9 cellular contexts compared by ENCODE assay signal in the genomic region with DNA sequence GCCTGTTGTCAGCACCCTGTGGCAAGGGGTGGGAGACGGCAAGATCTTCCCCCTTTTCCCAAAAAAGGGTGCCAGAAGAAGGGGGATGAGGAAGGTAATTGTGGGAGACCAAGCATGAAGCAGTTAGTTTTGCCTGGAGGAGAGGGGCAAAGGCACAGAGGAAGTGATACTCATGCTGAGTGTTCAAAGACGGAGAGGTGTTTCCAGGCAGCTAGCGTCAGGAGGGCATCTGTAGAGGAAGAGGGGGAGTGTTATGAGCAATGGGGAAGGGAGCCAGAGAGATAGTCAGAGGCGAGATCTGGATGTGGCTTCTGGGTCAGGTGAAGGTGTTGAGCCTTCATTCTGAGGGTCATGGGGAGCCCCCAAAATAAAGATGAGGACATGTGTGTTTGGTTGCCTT. TPM values are rescaled to one million over a fixed set of nuclear protein-coding genes. Genes with fewer than 3 reads are reported as not detected.
DNase-seq lines count a peak whose midpoint lies in the region; ATAC-seq and TF ChIP-seq lines count a peak whose summit lies in the region.
"Had no signal": no experiment of that assay in that cellular context is flagged by ENCODE, and none has a peak within 500 bp of the region (broad histone marks: within the 10 kb centered on the region; RNA-seq: fewer than 3 reads in every experiment).

No MANE protein-coding gene starts in this region.

- H3K4me1 Mint-ChIP-seq in activated B cell treated with CpG ODN at 0.5 μM for 24 hours (peaks cover 85% of the 10 kb centered on the region), type B pancreatic cell (ENCODE audit: unreplicated experiment) (peaks cover 4% of the 10 kb centered on the region)
- H3K4me1 Mint-ChIP-seq in naive thymus-derived CD4-positive, alpha-beta T cell: peaks cover 24 to 79% (median 34%) of the 10 kb centered on the region in 7 donors

- H3K9ac ChIP-seq in MM.1S (ENCODE audit: low read length): no peak overlapping the region

- no peaks in the 10 kb centered on the region for H3K36me3 ChIP-seq in naive thymus-derived CD4-positive, alpha-beta T cell (ENCODE audit: control insufficient read depth in 2 of 3, insufficient read depth in 3 of 3, low read length in 3 of 3)
- no peaks in the 10 kb centered on the region for H3K36me3 ChIP-seq in MM.1S (replicated peaks; ENCODE audit: insufficient read depth, low read length)

- H3K4me3 Mint-ChIP-seq in activated B cell treated with CpG ODN at 0.5 μM for 24 hours (peak overlapping the region; percentile 55), type B pancreatic cell (no peak overlapping the region)
- H3K4me3 Mint-ChIP-seq in naive thymus-derived CD4-positive, alpha-beta T cell: peak overlapping the region in 5 of 10 donors; percentile 7 to 70 (median 18)

- CTCF ChIA-PET in activated B cell treated with CpG ODN at 0.5 μM for 24 hours (lab: Charles Lee): no interaction called here
- CTCF ChIA-PET in naive thymus-derived CD4-positive, alpha-beta T cell (lab: Charles Lee): no interaction called here

- H3K4me1 ChIP-seq in naive thymus-derived CD4-positive, alpha-beta T cell (ENCODE audit: control insufficient read depth in 2 of 2, insufficient read depth in 2 of 2, low read length in 2 of 2): peaks cover 21 to 28% of the 10 kb centered on the region in 2 donors
- peaks cover 24% of the 10 kb centered on the region for H3K4me1 ChIP-seq in MM.1S (ENCODE audit: low read length)

- H3K36me3 Mint-ChIP-seq in activated B cell treated with CpG ODN at 0.5 μM for 24 hours (ENCODE audit: low read depth) (no peaks in the 10 kb centered on the region), type B pancreatic cell (no peaks in the 10 kb centered on the region)
- peaks cover 0 to 14% (median 0%) of the 10 kb centered on the region in 5 donors for H3K36me3 Mint-ChIP-seq in naive thymus-derived CD4-positive, alpha-beta T cell

- no peak overlapping the region for H3K27ac ChIP-seq in naive thymus-derived CD4-positive, alpha-beta T cell (ENCODE audit: low read depth, low read length)
- no peak overlapping the region for H3K27ac ChIP-seq in MM.1S (ENCODE audit: low read length)
- H3K27ac ChIP-seq: SK-N-MC had no signal

- H3K27ac Mint-ChIP-seq in activated B cell treated with CpG ODN at 0.5 μM for 24 hours (peak overlapping the region; percentile 83), type B pancreatic cell (no peak overlapping the region)
- H3K27ac Mint-ChIP-seq in naive thymus-derived CD4-positive, alpha-beta T cell: peak overlapping the region in 6 of 9 donors; percentile 13 to 85 (median 52)

- H3K4me2 ChIP-seq in MM.1S (ENCODE audit: low read depth, low read length): no peak overlapping the region

- no peaks in the 10 kb centered on the region for H3K9me3 ChIP-seq in naive thymus-derived CD4-positive, alpha-beta T cell (ENCODE audit: control insufficient read depth in 2 of 3, low read length in 3 of 3)
- no peaks in the 10 kb centered on the region for H3K9me3 ChIP-seq in MM.1S (replicated peaks; ENCODE audit: insufficient read depth, low read length)

- no peaks in the 10 kb centered on the region for H3K79me2 ChIP-seq in MM.1S (ENCODE audit: low read length)

- ATAC-seq in GM19395 (IDR thresholded peaks at IDR 0.05; ENCODE audit: unreplicated experiment) (peak; percentile 54), HG03108 (IDR thresholded peaks at IDR 0.05; ENCODE audit: unreplicated experiment) (peak; percentile 49), activated B cell treated with CpG ODN at 0.5 μM for 24 hours (ENCODE audit: low read depth) (peak; percentile 69)
- ATAC-seq in naive thymus-derived CD4-positive, alpha-beta T cell: peak; percentile 51

- intact Hi-C loops in activated B cell treated with CpG ODN at 0.5 μM for 24 hours (cut with micrococcal nuclease): loop anchor here (2.0 kb wide), 1 partner anchor 100 kb away; no protein-coding TSS in a partner anchor
- intact Hi-C loops in naive thymus-derived CD4-positive, alpha-beta T cell (cut with micrococcal nuclease): loop anchor here (2.0 to 10.0 kb wide), 10 partner anchors 50 to 1810 kb away; partner anchors contain the start of genes C5orf52 (in 1 of the 2), CLINT1 (in 1 of the 2), ITK (in 1 of the 2) and SOX30 (in 1 of the 2)

- H3K4me3 ChIP-seq in naive thymus-derived CD4-positive, alpha-beta T cell (ENCODE audit: low read length): no peak overlapping the region
- no peak overlapping the region for H3K4me3 ChIP-seq in MM.1S (ENCODE audit: low read length)
- H3K4me3 ChIP-seq: SK-N-MC had no signal

- H3K9me3 Mint-ChIP-seq in activated B cell treated with CpG ODN at 0.5 μM for 24 hours: no peaks in the 10 kb centered on the region
- no peaks in the 10 kb centered on the region for H3K9me3 Mint-ChIP-seq in naive thymus-derived CD4-positive, alpha-beta T cell
- peaks cover 13% of the 10 kb centered on the region for H3K9me3 Mint-ChIP-seq in type B pancreatic cell

- no peaks in the 10 kb centered on the region for H3K9me2 ChIP-seq in MM.1S (replicated peaks; ENCODE audit: insufficient read depth, low read length)

- POLR2A ChIA-PET in activated B cell treated with CpG ODN at 0.5 μM for 24 hours (lab: Charles Lee): interaction anchor here (1.0 kb wide), 2 partner anchors 9 to 83 kb away, joined by 4 to 5 read pairs; no protein-coding TSS in a partner anchor
- POLR2A ChIA-PET in naive thymus-derived CD4-positive, alpha-beta T cell (lab: Charles Lee): no interaction called here

- peaks cover 22% of the 10 kb centered on the region for H3F3A ChIP-seq in MM.1S (ENCODE audit: insufficient read depth, low read length)

- H3K27me3 Mint-ChIP-seq in activated B cell treated with CpG ODN at 0.5 μM for 24 hours: no peaks in the 10 kb centered on the region
- no peaks in the 10 kb centered on the region for H3K27me3 Mint-ChIP-seq in naive thymus-derived CD4-positive, alpha-beta T cell
- H3K27me3 Mint-ChIP-seq in type B pancreatic cell: no peaks in the 10 kb centered on the region

- TF ChIP-seq CTCF in activated B cell treated with CpG ODN at 0.5 μM for 24 hours (IDR thresholded peaks at IDR 0.05) (no peak), MM.1S (IDR thresholded peaks at IDR 0.05; ENCODE audit: low read length) (no peak), type B pancreatic cell (conservative IDR thresholded peaks at IDR 0.05) (no peak)

- no peak overlapping the region for H2AFZ ChIP-seq in MM.1S (ENCODE audit: low read length)

- DNase-seq in activated B cell treated with CpG ODN at 0.5 μM for 24 hours (peak; percentile 35), MM.1S (no peak), type B pancreatic cell (ENCODE audit: extremely low spot score, unreplicated experiment) (no peak), NCI-H345 treated with DMSO at 0.1 percent for 48 hours (lab: John Stamatoyannopoulos, UW; ENCODE audit: unreplicated experiment) (no peak)
- DNase-seq in naive thymus-derived CD4-positive, alpha-beta T cell: peak in 1 of 9 donors; percentile 50

- H4K20me1 ChIP-seq in MM.1S (ENCODE audit: insufficient read depth, low read length): no peaks in the 10 kb centered on the region

- no peaks in the 10 kb centered on the region for H3K27me3 ChIP-seq in naive thymus-derived CD4-positive, alpha-beta T cell (ENCODE audit: control insufficient read depth in 2 of 2, insufficient read depth in 2 of 2, low read length in 2 of 2)
- no peaks in the 10 kb centered on the region for H3K27me3 ChIP-seq in MM.1S (replicated peaks; ENCODE audit: insufficient read depth, low read length)

RNA-seq across cellular contexts. Expression of gene ADAM19, which starts 26.9 kb away (rescaled TPM):
- total RNA-seq in activated B cell treated with CpG ODN at 0.5 μM for 24 hours: 115 and 136 TPM in 2 replicates
- 100 to 1,000 TPM in 1 of 5 experiments, 10 to 100 TPM in 1, 1 to 10 TPM in 1, under 1 TPM in 2; 0.81 to 410 (median 7.3) TPM for total RNA-seq in naive thymus-derived CD4-positive, alpha-beta T cell
- polyA plus RNA-seq in naive thymus-derived CD4-positive, alpha-beta T cell: under 1 TPM; 0.10 to 0.11 TPM
- total RNA-seq in type B pancreatic cell (ENCODE audit: low replicate concordance): 9.3 and 15.8 TPM in 2 replicates

RNA-seq across cellular contexts. Expression of gene SOX30, which starts 49.7 kb away (rescaled TPM):
- total RNA-seq in activated B cell treated with CpG ODN at 0.5 μM for 24 hours (0.37 and 0.47 TPM in 2 replicates), type B pancreatic cell (ENCODE audit: low replicate concordance) (not detected in 2 replicates)
- total RNA-seq in naive thymus-derived CD4-positive, alpha-beta T cell: under 1 TPM in 1 of 5 experiments, not detected in 4; 0.36 TPM
- polyA plus RNA-seq in naive thymus-derived CD4-positive, alpha-beta T cell: under 1 TPM; 0.17 to 0.25 TPM
- total RNA-seq: lung microvascular endothelial cell had no signal
